In genomic region chr1:115727706-115728249, GRCh38 we compare ENCODE assay signal across 9 cellular contexts. TPM values are rescaled to one million over a fixed set of nuclear protein-coding genes. Genes with fewer than 3 reads are reported as not detected.
A peak's percentile ranks its signal among the peaks of the same experiment; 100 is the strongest.
DNase-seq lines count a peak whose midpoint lies in the region; ATAC-seq, FAIRE-seq and TF ChIP-seq lines count a peak whose summit lies in the region.
"Had no signal": no experiment of that assay in that cellular context is flagged by ENCODE, and none has a peak within 500 bp of the region (broad histone marks: within the 10 kb centered on the region; RNA-seq: fewer than 3 reads in every experiment).

No MANE protein-coding gene starts in this region.

- ATAC-seq in omental fat pad (ENCODE audit: low FRiP score) (peak; percentile 90), HG02970 (IDR thresholded peaks at IDR 0.05; ENCODE audit: low FRiP score, unreplicated experiment) (no peak), HG03280 (IDR thresholded peaks at IDR 0.05; ENCODE audit: unreplicated experiment) (no peak)

- TF ChIP-seq CTCF in omental fat pad (IDR thresholded peaks at IDR 0.05): no peak

- peak; percentile 51 for FAIRE-seq in RCC 7860 (lab: Jason Lieb, UNC)
- FAIRE-seq: endothelial cell of umbilical vein had no signal

- DNase-seq in AML-193 (lab: John Stamatoyannopoulos, UW) (peak; percentile 86 to 88), RCC 7860 (ENCODE audit: low spot score) (peak; percentile 77), fibroblast of peridontal ligament (ENCODE audit: extremely low read depth) (peak; percentile 95), omental fat pad (ENCODE audit: low spot score) (no peak), D341Med (ENCODE audit: low spot score) (no peak)
- DNase-seq in activated CD4-positive, CD25-positive, alpha-beta regulatory T cell treated with anti-CD3 and anti-CD28 coated beads, Interleukin-2, amount 50 U/mL, for 72 hours: no peak

RNA-seq across cellular contexts. Expression of gene CASQ2, which starts 40.7 kb away (rescaled TPM):
- total RNA-seq in omental fat pad: 10 to 100 TPM in 1 of 4 donors, 1 to 10 TPM in 3; 1.9 to 10.9 (median 2.3) TPM
- total RNA-seq: endothelial cell of umbilical vein had no signal

Comparison
In these comparisons a context has a peak if more than half of its experiments do, and no peak if none do; other contexts are left out.
1. DNase-seq: peak in AML-193 (2 of 2), RCC 7860 (single experiment) and fibroblast of peridontal ligament (single experiment); none in omental fat pad (single experiment), activated CD4-positive, CD25-positive, alpha-beta regulatory T cell treated with anti-CD3 and anti-CD28 coated beads, Interleukin-2, amount 50 U/mL, for 72 hours (single experiment) and D341Med (single experiment).